ENCODE assay signal across 9 cellular contexts in the genomic region with DNA sequence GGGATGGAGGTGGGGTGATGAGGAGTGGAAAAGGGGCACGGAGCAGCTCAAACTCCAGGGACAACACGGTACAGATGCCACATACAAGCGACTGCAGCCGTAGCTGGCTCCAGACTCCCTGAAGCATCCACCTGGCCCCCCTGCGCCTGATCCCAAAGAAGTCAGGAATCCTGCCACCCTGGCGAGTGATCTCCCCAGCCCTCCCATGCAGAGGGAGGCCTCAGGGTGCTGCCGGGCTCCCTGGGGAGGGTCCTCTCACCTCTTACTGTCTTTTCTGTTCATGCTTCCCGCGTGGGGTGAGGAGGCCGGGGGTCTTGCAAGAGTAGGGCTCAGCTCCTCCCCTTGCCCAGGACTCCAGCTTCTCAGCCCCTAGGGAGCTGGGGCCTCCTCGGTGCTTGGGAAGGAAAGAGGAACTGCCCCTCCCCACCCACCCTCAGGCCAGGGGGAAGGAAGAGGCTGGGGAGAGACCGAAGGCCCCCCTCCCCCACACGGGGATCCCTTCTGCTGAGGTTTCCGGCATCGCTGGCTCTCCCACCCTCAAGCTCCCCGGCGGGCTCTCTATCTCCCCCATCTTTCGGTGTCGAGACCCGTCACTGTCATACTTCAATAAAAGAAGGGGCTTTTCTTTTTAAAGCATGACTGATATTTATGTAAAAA. TPM values are rescaled to one million over a fixed set of nuclear protein-coding genes. Genes with fewer than 3 reads are reported as not detected.
DNase-seq lines count a peak whose midpoint lies in the region; ATAC-seq and TF ChIP-seq lines count a peak whose summit lies in the region.
"Had no signal": no experiment of that assay in that cellular context is flagged by ENCODE, and none has a peak within 500 bp of the region (broad histone marks: within the 10 kb centered on the region; RNA-seq: fewer than 3 reads in every experiment).

A gene with protein sequence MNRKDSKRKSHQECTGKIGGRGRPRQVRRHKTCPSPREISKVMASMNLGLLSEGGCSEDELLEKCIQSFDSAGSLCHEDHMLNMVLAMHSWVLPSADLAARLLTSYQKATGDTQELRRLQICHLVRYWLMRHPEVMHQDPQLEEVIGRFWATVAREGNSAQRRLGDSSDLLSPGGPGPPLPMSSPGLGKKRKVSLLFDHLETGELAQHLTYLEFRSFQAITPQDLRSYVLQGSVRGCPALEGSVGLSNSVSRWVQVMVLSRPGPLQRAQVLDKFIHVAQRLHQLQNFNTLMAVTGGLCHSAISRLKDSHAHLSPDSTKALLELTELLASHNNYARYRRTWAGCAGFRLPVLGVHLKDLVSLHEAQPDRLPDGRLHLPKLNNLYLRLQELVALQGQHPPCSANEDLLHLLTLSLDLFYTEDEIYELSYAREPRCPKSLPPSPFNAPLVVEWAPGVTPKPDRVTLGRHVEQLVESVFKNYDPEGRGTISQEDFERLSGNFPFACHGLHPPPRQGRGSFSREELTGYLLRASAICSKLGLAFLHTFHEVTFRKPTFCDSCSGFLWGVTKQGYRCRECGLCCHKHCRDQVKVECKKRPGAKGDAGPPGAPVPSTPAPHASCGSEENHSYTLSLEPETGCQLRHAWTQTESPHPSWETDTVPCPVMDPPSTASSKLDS (minus strand): TSS at position 410 of the 657 bp plus-strand sequence. CDS start 128 bp downstream, at position 282.

- H3K4me1 Mint-ChIP-seq in IgD-negative memory B cell: peaks cover 12 to 20% (median 13%) of the 10 kb centered on the region in 3 donors

- ATAC-seq in activated CD4-positive, CD25-positive, alpha-beta regulatory T cell treated with anti-CD3 and anti-CD28 coated beads, Interleukin-2, amount 50 U/mL, for 24 hours: peak; percentile 29 to 30
- ATAC-seq in GM21576 (IDR thresholded peaks at IDR 0.05; ENCODE audit: unreplicated experiment): no peak
- ATAC-seq: Panc1 had no signal

- H3K4me2 ChIP-seq in MM.1S (ENCODE audit: low read depth, low read length): no peak within 1 kb of the TSS

- H3K27me3 ChIP-seq in iPS-20b (ENCODE audit: insufficient read depth, low read length) (no peaks in the 10 kb centered on the region), MM.1S (replicated peaks; ENCODE audit: insufficient read depth, low read length) (peaks cover 56% of the 10 kb centered on the region)

- peak within 1 kb of the TSS in 2 of 3 donors; percentile 32 to 64 for H3K27ac Mint-ChIP-seq in IgD-negative memory B cell

- no peaks in the 10 kb centered on the region for H3K9me2 ChIP-seq in MM.1S (replicated peaks; ENCODE audit: insufficient read depth, low read length)

- H3K27me3 Mint-ChIP-seq in IgD-negative memory B cell: peaks cover 10% of the 10 kb centered on the region

- H3K79me2 ChIP-seq in MM.1S (ENCODE audit: low read length): no peaks in the 10 kb centered on the region

- H3K4me3 Mint-ChIP-seq in IgD-negative memory B cell: peak within 1 kb of the TSS; percentile 68 to 89 (median 82)

- no peaks in the 10 kb centered on the region for H3F3A ChIP-seq in MM.1S (ENCODE audit: insufficient read depth, low read length)

- H3K36me3 ChIP-seq in iPS-20b (ENCODE audit: insufficient read depth, low read depth, low read length) (no peaks in the 10 kb centered on the region), MM.1S (replicated peaks; ENCODE audit: insufficient read depth, low read length) (no peaks in the 10 kb centered on the region)

- no peak within 1 kb of the TSS for H3K4me3 ChIP-seq in iPS-20b (ENCODE audit: low read length)
- H3K4me3 ChIP-seq in MM.1S (ENCODE audit: low read length): no peak within 1 kb of the TSS; the same call in 1 of the 2 replicates

- peaks cover 2% of the 10 kb centered on the region for H3K36me3 Mint-ChIP-seq in IgD-negative memory B cell

- DNase-seq in stimulated activated CD8-positive, alpha-beta memory T cell treated with anti-CD3 and anti-CD28 coated beads, Interleukin-4, amount 100 ng/mL, for 24 hours (ENCODE audit: low read depth): peak; percentile 8
- no peak for DNase-seq in NCI-H510A treated with DMSO at 0.1 percent for 48 hours (lab: John Stamatoyannopoulos, UW)
- DNase-seq in MM.1S: no peak
- DNase-seq in HUDEP-2 (lab: John Stamatoyannopoulos, UW; ENCODE audit: unreplicated experiment in 76 of 76): no peak

- TF ChIP-seq CTCF in MM.1S (IDR thresholded peaks at IDR 0.05; ENCODE audit: low read length): no peak

- H4K20me1 ChIP-seq in MM.1S (ENCODE audit: insufficient read depth, low read length): no peaks in the 10 kb centered on the region

- no peaks in the 10 kb centered on the region for H3K9me3 ChIP-seq in iPS-20b (ENCODE audit: insufficient read depth, low read depth, low read length)
- no peaks in the 10 kb centered on the region for H3K9me3 ChIP-seq in MM.1S (replicated peaks; ENCODE audit: insufficient read depth, low read length)

- H3K27ac ChIP-seq in iPS-20b (ENCODE audit: low read length) (no peak within 1 kb of the TSS), MM.1S (ENCODE audit: low read length) (no peak within 1 kb of the TSS)

- H3K9ac ChIP-seq in iPS-20b (ENCODE audit: low read depth, low read length) (0 out of 2 replicates have a peak within 1 kb of the TSS, but pooled peaks have one; percentile 16), MM.1S (ENCODE audit: low read length) (no peak within 1 kb of the TSS)

- H3K4me1 ChIP-seq in iPS-20b (ENCODE audit: insufficient read depth, low read length): peaks cover 4% of the 10 kb centered on the region; the same call in 1 of the 2 replicates
- no peaks in the 10 kb centered on the region for H3K4me1 ChIP-seq in MM.1S (ENCODE audit: low read length)

- no peaks in the 10 kb centered on the region for H3K9me3 Mint-ChIP-seq in IgD-negative memory B cell

- H2AFZ ChIP-seq in MM.1S (ENCODE audit: low read length): no peak within 1 kb of the TSS

RNA-seq across cellular contexts. Expression of the gene that starts here (rescaled TPM):
- 0.25 TPM for polyA plus RNA-seq in IgD-negative memory B cell
